In genomic region chr6:21295846-21296245, GRCh38 we compare ENCODE assay signal across 27 cellular contexts.
"Had no signal": no experiment of that assay in that cellular context is flagged by ENCODE, and none has a peak within 500 bp of the region (broad histone marks: within the 10 kb centered on the region; RNA-seq: fewer than 3 reads in every experiment).

No MANE protein-coding gene starts in this region.

- H3K4me1 Mint-ChIP-seq: activated CD8-positive, alpha-beta memory T cell treated with anti-CD3 and anti-CD28 coated beads, Interleukin-2, amount 10 ng/mL, durations not matched to agents 7 days and 5 days; activated naive CD4-positive, alpha-beta T cell treated with anti-CD3 and anti-CD28 coated beads, Interleukin-2, amount 50 U/mL, for 24 hours; activated naive CD8-positive, alpha-beta T cell treated with anti-CD3 and anti-CD28 coated beads, Interleukin-2, amount 50 U/mL, for 24 hours; T-helper 17 cell; WTC11 had no signal

- FAIRE-seq: astrocyte had no signal

- ATAC-seq: activated CD8-positive, alpha-beta memory T cell treated with anti-CD3 and anti-CD28 coated beads, Interleukin-2, amount 10 ng/mL, durations not matched to agents 7 days and 5 days; activated naive CD8-positive, alpha-beta T cell treated with anti-CD3 and anti-CD28 coated beads, Interleukin-2, amount 50 U/mL, for 24 hours; SK-N-SH treated with all-trans-retinoic acid at 6 μM for 48 hours; T-helper 17 cell; WTC11 had no signal

- H3K36me3 ChIP-seq: brain microvascular endothelial cell, cardiac muscle cell, MG63, Peyer's patch, SJSA1 had no signal

- H3K27me3 Mint-ChIP-seq: activated naive CD4-positive, alpha-beta T cell treated with anti-CD3 and anti-CD28 coated beads, Interleukin-2, amount 50 U/mL, for 24 hours had no signal

- H3K36me3 Mint-ChIP-seq: activated CD8-positive, alpha-beta memory T cell treated with anti-CD3 and anti-CD28 coated beads, Interleukin-2, amount 10 ng/mL, durations not matched to agents 7 days and 5 days; activated naive CD4-positive, alpha-beta T cell treated with anti-CD3 and anti-CD28 coated beads, Interleukin-2, amount 50 U/mL, for 24 hours had no signal

- H3K27ac Mint-ChIP-seq: activated CD8-positive, alpha-beta memory T cell treated with anti-CD3 and anti-CD28 coated beads, Interleukin-2, amount 10 ng/mL, durations not matched to agents 7 days and 5 days; activated naive CD4-positive, alpha-beta T cell treated with anti-CD3 and anti-CD28 coated beads, Interleukin-2, amount 50 U/mL, for 24 hours; activated naive CD8-positive, alpha-beta T cell treated with anti-CD3 and anti-CD28 coated beads, Interleukin-2, amount 50 U/mL, for 24 hours; activated T-cell treated with anti-CD3 and anti-CD28 coated beads, Interleukin-2, amount 50 U/mL, for 24 hours; activated T-helper 1 cell treated with anti-CD3 and anti-CD28 coated beads, Interleukin-12 subunit alpha, Interleukin-12 subunit beta, Interleukin-2, Interleukin-4 antibody, amounts not matched to agents 30 ng/mL and 10 ng/mL and 1 ng/mL, durations not matched to agents 14 hours and 24 hours and 36 hours; T-helper 17 cell; WTC11 had no signal

- H3K4me1 ChIP-seq: Peyer's patch, SJSA1 had no signal

- DNase-seq: activated CD4-positive, alpha-beta T cell treated with anti-CD3 and anti-CD28 coated beads for 48 hours; activated CD4-positive, alpha-beta T cell treated with anti-CD3 and anti-CD28 coated beads, Interleukin-2, amount 50 U/mL, for 4 hours; activated CD4-positive, CD25-positive, alpha-beta regulatory T cell treated with anti-CD3 and anti-CD28 coated beads, Interleukin-2, amount 50 U/mL, for 72 hours; activated CD8-positive, alpha-beta memory T cell treated with anti-CD3 and anti-CD28 coated beads, Interleukin-2, amount 10 ng/mL, durations not matched to agents 7 days and 5 days; activated effector memory CD4-positive, alpha-beta T cell treated with Interleukin-2 at 50 U/mL for 16 hours; activated naive CD4-positive, alpha-beta T cell; activated naive CD8-positive, alpha-beta T cell treated with anti-CD3 and anti-CD28 coated beads, Interleukin-2, amount 50 U/mL, for 24 hours; activated T-cell treated with anti-CD3 and anti-CD28 coated beads, Interleukin-2, amount 50 U/mL, for 24 hours; amygdala; brain microvascular endothelial cell; MG63; NCI-H1105; NCI-H1436; NCI-H1694 treated with DMSO at 0.1 percent for 48 hours; NCI-H2081; NCI-H510A treated with DMSO at 0.1 percent for 48 hours; Peyer's patch; SHP77; T-helper 17 cell; T-helper 9 cell had no signal

- H3K27ac ChIP-seq: brain microvascular endothelial cell, cardiac muscle cell, Peyer's patch, SJSA1 had no signal

- H3K4me3 ChIP-seq: cardiac muscle cell, MG63, Peyer's patch, SJSA1 had no signal

- H3K27me3 ChIP-seq: brain microvascular endothelial cell, cardiac muscle cell, MG63, Peyer's patch had no signal

- H3K4me3 Mint-ChIP-seq: activated CD8-positive, alpha-beta memory T cell treated with anti-CD3 and anti-CD28 coated beads, Interleukin-2, amount 10 ng/mL, durations not matched to agents 7 days and 5 days; activated naive CD4-positive, alpha-beta T cell treated with anti-CD3 and anti-CD28 coated beads, Interleukin-2, amount 50 U/mL, for 24 hours; activated naive CD8-positive, alpha-beta T cell treated with anti-CD3 and anti-CD28 coated beads, Interleukin-2, amount 50 U/mL, for 24 hours; activated T-cell treated with anti-CD3 and anti-CD28 coated beads, Interleukin-2, amount 50 U/mL, for 24 hours; activated T-helper 1 cell treated with anti-CD3 and anti-CD28 coated beads, Interleukin-12 subunit alpha, Interleukin-12 subunit beta, Interleukin-2, Interleukin-4 antibody, amounts not matched to agents 30 ng/mL and 10 ng/mL and 1 ng/mL, durations not matched to agents 14 hours and 24 hours and 36 hours; T-helper 17 cell; WTC11 had no signal

- H3K9me3 ChIP-seq: MG63, Peyer's patch, SJSA1 had no signal

- H3K9me3 Mint-ChIP-seq: activated naive CD4-positive, alpha-beta T cell treated with anti-CD3 and anti-CD28 coated beads, Interleukin-2, amount 50 U/mL, for 24 hours; activated naive CD8-positive, alpha-beta T cell treated with anti-CD3 and anti-CD28 coated beads, Interleukin-2, amount 50 U/mL, for 24 hours; activated T-cell treated with anti-CD3 and anti-CD28 coated beads, Interleukin-2, amount 50 U/mL, for 24 hours; activated T-helper 1 cell treated with anti-CD3 and anti-CD28 coated beads, Interleukin-12 subunit alpha, Interleukin-12 subunit beta, Interleukin-2, Interleukin-4 antibody, amounts not matched to agents 30 ng/mL and 10 ng/mL and 1 ng/mL, durations not matched to agents 14 hours and 24 hours and 36 hours had no signal
